ENCODE assay signal across 8 cellular contexts in genomic region chr9:34127035-34127948, GRCh38. TPM values are rescaled to one million over a fixed set of nuclear protein-coding genes. Genes with fewer than 3 reads are reported as not detected.
DNase-seq lines count a peak whose midpoint lies in the region; TF ChIP-seq lines count a peak whose summit lies in the region.

No MANE protein-coding gene starts in this region.

- peak overlapping the region; percentile 89 for H3K4me3 Mint-ChIP-seq in activated CD4-positive, alpha-beta memory T cell treated with anti-CD3 and anti-CD28 coated beads, Interleukin-2, amount 10 ng/mL, durations not matched to agents 7 days and 5 days

- TF ChIP-seq CTCF in right atrium auricular region (IDR thresholded peaks at IDR 0.05) (no peak), smooth muscle cell (IDR thresholded peaks at IDR 0.05; ENCODE audit: borderline replicate concordance, insufficient read depth, poor library complexity, severe bottlenecking) (no peak)

- peak overlapping the region; percentile 88 for H3K4me2 ChIP-seq in smooth muscle cell

- H3K4me1 Mint-ChIP-seq in activated CD4-positive, alpha-beta memory T cell treated with anti-CD3 and anti-CD28 coated beads, Interleukin-2, amount 10 ng/mL, durations not matched to agents 7 days and 5 days = peaks cover 33% of the 10 kb centered on the region

- H3K4me3 ChIP-seq in H7 (ENCODE audit: insufficient read depth, low read depth, low read length) = peak overlapping the region; percentile 79
- peak overlapping the region; percentile 86 to 88 for H3K4me3 ChIP-seq in right atrium auricular region
- H3K4me3 ChIP-seq in smooth muscle cell = peak overlapping the region; percentile 85

- peaks cover 0 to 36% of the 10 kb centered on the region in 2 donors for H3K4me1 ChIP-seq in right atrium auricular region
- peaks cover 18% of the 10 kb centered on the region for H3K4me1 ChIP-seq in smooth muscle cell (ENCODE audit: low read depth)

- H3K27ac Mint-ChIP-seq in activated CD4-positive, alpha-beta memory T cell treated with anti-CD3 and anti-CD28 coated beads, Interleukin-2, amount 10 ng/mL, durations not matched to agents 7 days and 5 days = peak overlapping the region; percentile 92

- peak overlapping the region; percentile 85 for H2AFZ ChIP-seq in smooth muscle cell (ENCODE audit: low read depth)

- H3K9me3 ChIP-seq in right atrium auricular region (no peaks in the 10 kb centered on the region), smooth muscle cell (replicated peaks; ENCODE audit: low read depth) (no peaks in the 10 kb centered on the region)

- H3K27ac ChIP-seq in right atrium auricular region (peak overlapping the region; percentile 92 to 93), smooth muscle cell (ENCODE audit: low read depth) (peak overlapping the region; percentile 87)

- H3K9ac ChIP-seq in smooth muscle cell (ENCODE audit: low read depth) = peak overlapping the region; percentile 82

- CTCF ChIA-PET in activated CD4-positive, alpha-beta memory T cell treated with anti-CD3 and anti-CD28 coated beads, Interleukin-2, amount 10 ng/mL, durations not matched to agents 7 days and 5 days (lab: Charles Lee) = interaction anchor here (0.6 to 1.4 kb wide), 2 partner anchors 51 to 313 kb away, joined by 4 read pairs; partner anchors contain the start of gene UBAP1

- peaks cover 40% of the 10 kb centered on the region for H3K79me2 ChIP-seq in smooth muscle cell (ENCODE audit: low read depth)

- H3K36me3 ChIP-seq in H7 (replicated peaks; ENCODE audit: control insufficient read depth, insufficient read depth, low read length) = peaks cover 4% of the 10 kb centered on the region; the same call in 1 of the 2 replicates
- H3K36me3 ChIP-seq in right atrium auricular region = peaks cover 9% of the 10 kb centered on the region
- H3K36me3 ChIP-seq in smooth muscle cell (ENCODE audit: low read depth) = peaks cover 11% of the 10 kb centered on the region

- no peaks in the 10 kb centered on the region for H3K9me3 Mint-ChIP-seq in activated CD4-positive, alpha-beta memory T cell treated with anti-CD3 and anti-CD28 coated beads, Interleukin-2, amount 10 ng/mL, durations not matched to agents 7 days and 5 days

- WGBS in smooth muscle cell (ENCODE audit: low lambda C conversion rate) = 76% methylated on average over 16 of the region's 17 CpGs

- H3F3A ChIP-seq in smooth muscle cell (ENCODE audit: low read depth) = peaks cover 4% of the 10 kb centered on the region

- DNase-seq in H7 (no peak), right atrium auricular region (ENCODE audit: low spot score) (no peak), smooth muscle cell (lab: John Stamatoyannopoulos, UW; ENCODE audit: unreplicated experiment) (no peak), NCI-H2171 treated with DMSO at 0.1 percent for 48 hours (lab: John Stamatoyannopoulos, UW) (no peak), NCI-H82 (lab: John Stamatoyannopoulos, UW) (no peak), cerebellum (ENCODE audit: low spot score) (no peak), NCI-H1105 treated with DMSO at 0.1 percent for 48 hours (lab: John Stamatoyannopoulos, UW) (no peak)
- DNase-seq in activated CD4-positive, alpha-beta memory T cell treated with anti-CD3 and anti-CD28 coated beads, Interleukin-2, amount 10 ng/mL, durations not matched to agents 7 days and 5 days = no peak

- peaks cover 22% of the 10 kb centered on the region for H4K20me1 ChIP-seq in smooth muscle cell (ENCODE audit: low read depth)

- H3K27me3 Mint-ChIP-seq in activated CD4-positive, alpha-beta memory T cell treated with anti-CD3 and anti-CD28 coated beads, Interleukin-2, amount 10 ng/mL, durations not matched to agents 7 days and 5 days = no peaks in the 10 kb centered on the region

- no peaks in the 10 kb centered on the region for H3K27me3 ChIP-seq in H7 (ENCODE audit: control insufficient read depth, insufficient read depth, low read length)
- no peaks in the 10 kb centered on the region for H3K27me3 ChIP-seq in right atrium auricular region
- no peaks in the 10 kb centered on the region for H3K27me3 ChIP-seq in smooth muscle cell (ENCODE audit: low read depth)

- peaks cover 37% of the 10 kb centered on the region for H3K36me3 Mint-ChIP-seq in activated CD4-positive, alpha-beta memory T cell treated with anti-CD3 and anti-CD28 coated beads, Interleukin-2, amount 10 ng/mL, durations not matched to agents 7 days and 5 days (ENCODE audit: low read depth)

- POLR2A ChIA-PET in activated CD4-positive, alpha-beta memory T cell treated with anti-CD3 and anti-CD28 coated beads, Interleukin-2, amount 10 ng/mL, durations not matched to agents 7 days and 5 days (lab: Charles Lee) = interaction anchor here (0.8 to 3.2 kb wide), 8 partner anchors 25 to 251 kb away, joined by 3 to 14 read pairs (median 4); partner anchors contain the start of genes UBAP1 and UBAP2

RNA-seq across cellular contexts. Expression of gene DCAF12, which starts 0.8 kb away (rescaled TPM):
- 31.1 and 32.5 TPM in 2 replicates for total RNA-seq in H7 (2014; rRNA removed; shearing (Covaris generic))
- total RNA-seq in activated CD4-positive, alpha-beta memory T cell treated with anti-CD3 and anti-CD28 coated beads, Interleukin-2, amount 10 ng/mL, durations not matched to agents 7 days and 5 days = 10 to 100 TPM; 44.1 to 46.9 TPM
- 10 to 100 TPM; 20.4 to 20.6 TPM for total RNA-seq in right atrium auricular region
- 23.4 and 26.5 TPM in 2 replicates for total RNA-seq in smooth muscle cell
- 16.1 and 20.3 TPM in 2 replicates for polyA plus RNA-seq in smooth muscle cell
- 26.3 TPM for total RNA-seq in cerebellum

RNA-seq across cellular contexts. Expression of gene UBAP1, which starts 51.6 kb away (rescaled TPM):
- total RNA-seq in H7 (2014; rRNA removed; shearing (Covaris generic)) = 28.3 and 29.0 TPM in 2 replicates
- total RNA-seq in activated CD4-positive, alpha-beta memory T cell treated with anti-CD3 and anti-CD28 coated beads, Interleukin-2, amount 10 ng/mL, durations not matched to agents 7 days and 5 days = 10 to 100 TPM; 35.6 to 39.1 TPM
- 10 to 100 TPM; 39.4 to 46.4 TPM for total RNA-seq in right atrium auricular region
- total RNA-seq in smooth muscle cell = 36.6 and 45.0 TPM in 2 replicates
- 49.9 and 55.0 TPM in 2 replicates for polyA plus RNA-seq in smooth muscle cell
- 19.6 TPM for total RNA-seq in cerebellum
